35 cellular contexts compared by ENCODE assay signal in genomic region chr9:133508046-133508445, GRCh38. TPM values are rescaled to one million over a fixed set of nuclear protein-coding genes. Genes with fewer than 3 reads are reported as not detected.
"Had no signal": no experiment of that assay in that cellular context is flagged by ENCODE, and none has a peak within 500 bp of the region (broad histone marks: within the 10 kb centered on the region; RNA-seq: fewer than 3 reads in every experiment).

No MANE protein-coding gene starts in this region.

- H3K27me3 Mint-ChIP-seq: activated CD4-positive, alpha-beta T cell treated with anti-CD3 and anti-CD28 coated beads for 36 hours; activated naive CD8-positive, alpha-beta T cell; natural killer cell treated with Interleukin-12 subunit alpha and Interleukin-12 subunit beta and Interleukin-15 and Interleukin-18, amount 100 ng/mL, for 72 hours; stimulated activated naive CD8-positive, alpha-beta T cell treated with anti-CD3 and anti-CD28 coated beads, Interleukin-15, amount 100 ng/mL, for 72 hours had no signal

- H3K27ac Mint-ChIP-seq: activated CD4-positive, alpha-beta T cell treated with anti-CD3 and anti-CD28 coated beads for 36 hours; activated CD8-positive, alpha-beta memory T cell treated with anti-CD3 and anti-CD28 coated beads, Interleukin-2, amount 10 ng/mL, durations not matched to agents 7 days and 5 days; activated naive CD8-positive, alpha-beta T cell; activated T-cell treated with anti-CD3 and anti-CD28 coated beads, Interleukin-2, amount 50 U/mL, for 72 hours; brain; natural killer cell treated with Interleukin-12 subunit alpha and Interleukin-12 subunit beta and Interleukin-15 and Interleukin-18, amount 100 ng/mL, for 72 hours; stimulated activated memory B cell treated with anti-CD40 and anti-IgM and Interleukin-4, amounts not matched to agents 10 μg/mL and 1 μg/mL and 100 μg/mL, for 72 hours had no signal

- H3K4me3 Mint-ChIP-seq: activated CD4-positive, alpha-beta T cell treated with anti-CD3 and anti-CD28 coated beads for 36 hours; activated CD8-positive, alpha-beta memory T cell treated with anti-CD3 and anti-CD28 coated beads, Interleukin-2, amount 10 ng/mL, durations not matched to agents 7 days and 5 days; activated CD8-positive, alpha-beta T cell treated with anti-CD3 and anti-CD28 coated beads, Interleukin-2, amount 10 ng/mL, durations not matched to agents 7 days and 5 days; brain; natural killer cell treated with Interleukin-12 subunit alpha and Interleukin-12 subunit beta and Interleukin-15 and Interleukin-18, amount 100 ng/mL, for 72 hours; stimulated activated memory B cell treated with anti-CD40 and anti-IgM and Interleukin-4, amounts not matched to agents 10 μg/mL and 1 μg/mL and 100 μg/mL, for 72 hours had no signal

- H3K27ac ChIP-seq: ascending aorta, neutrophil, pancreas, prostate gland had no signal

- H3K36me3 Mint-ChIP-seq: activated CD8-positive, alpha-beta memory T cell treated with anti-CD3 and anti-CD28 coated beads, Interleukin-2, amount 10 ng/mL, durations not matched to agents 7 days and 5 days; activated naive CD8-positive, alpha-beta T cell; brain; natural killer cell treated with Interleukin-12 subunit alpha and Interleukin-12 subunit beta and Interleukin-15 and Interleukin-18, amount 100 ng/mL, for 72 hours; stimulated activated memory B cell treated with anti-CD40 and anti-IgM and Interleukin-4, amounts not matched to agents 10 μg/mL and 1 μg/mL and 100 μg/mL, for 72 hours had no signal

- H3K36me3 ChIP-seq: ascending aorta, heart right ventricle, neutrophil, pancreas, prostate gland, upper lobe of left lung had no signal

- H3K4me1 Mint-ChIP-seq: stimulated activated memory B cell treated with anti-CD40 and anti-IgM and Interleukin-4, amounts not matched to agents 10 μg/mL and 1 μg/mL and 100 μg/mL, for 72 hours had no signal

- H3K4me2 ChIP-seq: smooth muscle cell had no signal

- H3K9me3 Mint-ChIP-seq: activated T-cell treated with anti-CD3 and anti-CD28 coated beads, Interleukin-2, amount 50 U/mL, for 72 hours; effector memory CD8-positive, alpha-beta T cell; natural killer cell treated with Interleukin-12 subunit alpha and Interleukin-12 subunit beta and Interleukin-15 and Interleukin-18, amount 100 ng/mL, for 72 hours; stimulated activated naive CD8-positive, alpha-beta T cell treated with anti-CD3 and anti-CD28 coated beads, Interleukin-15, amount 100 ng/mL, for 72 hours had no signal

- H3K27me3 ChIP-seq: ascending aorta, heart right ventricle, pancreas, upper lobe of left lung had no signal

- DNase-seq: activated CD4-positive, alpha-beta T cell treated with anti-CD3 and anti-CD28 coated beads for 36 hours; activated CD4-positive, CD25-positive, alpha-beta regulatory T cell; activated CD8-positive, alpha-beta memory T cell treated with anti-CD3 and anti-CD28 coated beads, Interleukin-2, amount 10 ng/mL, durations not matched to agents 7 days and 5 days; activated CD8-positive, alpha-beta T cell treated with anti-CD3 and anti-CD28 coated beads, Interleukin-2, amount 10 ng/mL, durations not matched to agents 7 days and 5 days; activated naive CD4-positive, alpha-beta T cell treated with Interleukin-2 at 50 U/mL for 16 hours; activated T-cell treated with anti-CD3 and anti-CD28 coated beads, Interleukin-2, amount 50 U/mL, for 72 hours; caudate nucleus; cortex of kidney; effector memory CD8-positive, alpha-beta T cell; foreskin fibroblast; heart right ventricle; mammary epithelial cell; midbrain; retina; stimulated activated CD4-positive, alpha-beta T cell treated with anti-CD3 and anti-CD28 coated beads, Interleukin-1b, Interleukin-23, amount 100 ng/mL, for 48 hours; stimulated activated CD4-positive, alpha-beta T cell treated with anti-CD3 and anti-CD28 coated beads, Interleukin-4, amount 100 ng/mL, for 4 hours; stimulated activated CD8-positive, alpha-beta memory T cell treated with anti-CD3 and anti-CD28 coated beads, Interleukin-4, amount 100 ng/mL, for 48 hours; stimulated activated naive CD8-positive, alpha-beta T cell treated with anti-CD3 and anti-CD28 coated beads, Interleukin-15, amount 100 ng/mL, for 72 hours; substantia nigra; upper lobe of left lung had no signal

- ATAC-seq: activated CD4-positive, alpha-beta T cell treated with anti-CD3 and anti-CD28 coated beads for 36 hours; activated CD8-positive, alpha-beta memory T cell treated with anti-CD3 and anti-CD28 coated beads, Interleukin-2, amount 10 ng/mL, durations not matched to agents 7 days and 5 days; activated CD8-positive, alpha-beta T cell treated with anti-CD3 and anti-CD28 coated beads, Interleukin-2, amount 10 ng/mL, durations not matched to agents 7 days and 5 days; activated T-cell treated with anti-CD3 and anti-CD28 coated beads, Interleukin-2, amount 50 U/mL, for 72 hours; effector memory CD8-positive, alpha-beta T cell; heart right ventricle; natural killer cell treated with Interleukin-12 subunit alpha and Interleukin-12 subunit beta and Interleukin-15 and Interleukin-18, amount 100 ng/mL, for 72 hours; pancreas; stimulated activated memory B cell treated with anti-CD40 and anti-IgM and Interleukin-4, amounts not matched to agents 10 μg/mL and 1 μg/mL and 100 μg/mL, for 72 hours; stimulated activated naive CD8-positive, alpha-beta T cell treated with anti-CD3 and anti-CD28 coated beads, Interleukin-15, amount 100 ng/mL, for 72 hours had no signal

- H3K4me3 ChIP-seq: ascending aorta, heart right ventricle, pancreas, prostate gland, smooth muscle cell, upper lobe of left lung had no signal

- H3K9me3 ChIP-seq: neutrophil, pancreas, prostate gland, upper lobe of left lung had no signal

RNA-seq across cellular contexts. Expression of gene MYMK, which starts 16.7 kb away (rescaled TPM):
- total RNA-seq: activated CD4-positive, alpha-beta T cell treated with anti-CD3 and anti-CD28 coated beads for 36 hours; activated CD8-positive, alpha-beta memory T cell treated with anti-CD3 and anti-CD28 coated beads, Interleukin-2, amount 10 ng/mL, durations not matched to agents 7 days and 5 days; activated CD8-positive, alpha-beta T cell treated with anti-CD3 and anti-CD28 coated beads, Interleukin-2, amount 10 ng/mL, durations not matched to agents 7 days and 5 days; activated T-cell treated with anti-CD3 and anti-CD28 coated beads, Interleukin-2, amount 50 U/mL, for 72 hours; ascending aorta; chondrocyte; endothelial cell of umbilical vein; glomerular endothelial cell; heart right ventricle; liver; mammary epithelial cell; natural killer cell treated with Interleukin-12 subunit alpha and Interleukin-12 subunit beta and Interleukin-15 and Interleukin-18, amount 100 ng/mL, for 72 hours; pancreas; prostate gland; smooth muscle cell; T-helper 1 cell treated with Interleukin-12 subunit alpha and Interleukin-12 subunit beta and Interleukin-4 antibody, amounts not matched to agents 30 ng/mL and 1 ng/mL, for 36 hours; upper lobe of left lung had no signal
- polyA plus RNA-seq: endothelial cell of umbilical vein, esophagus, heart right ventricle, liver, mammary epithelial cell, pancreas, smooth muscle cell had no signal

RNA-seq across cellular contexts. Expression of gene ADAMTSL2, which starts 26.5 kb away (rescaled TPM):
- total RNA-seq: activated CD8-positive, alpha-beta memory T cell treated with anti-CD3 and anti-CD28 coated beads, Interleukin-2, amount 10 ng/mL, durations not matched to agents 7 days and 5 days; activated CD8-positive, alpha-beta T cell treated with anti-CD3 and anti-CD28 coated beads, Interleukin-2, amount 10 ng/mL, durations not matched to agents 7 days and 5 days; endothelial cell of umbilical vein; glomerular endothelial cell; natural killer cell treated with Interleukin-12 subunit alpha and Interleukin-12 subunit beta and Interleukin-15 and Interleukin-18, amount 100 ng/mL, for 72 hours; T-helper 1 cell treated with Interleukin-12 subunit alpha and Interleukin-12 subunit beta and Interleukin-4 antibody, amounts not matched to agents 30 ng/mL and 1 ng/mL, for 36 hours had no signal
- polyA plus RNA-seq: endothelial cell of umbilical vein, mammary epithelial cell had no signal
